In the genomic region with DNA sequence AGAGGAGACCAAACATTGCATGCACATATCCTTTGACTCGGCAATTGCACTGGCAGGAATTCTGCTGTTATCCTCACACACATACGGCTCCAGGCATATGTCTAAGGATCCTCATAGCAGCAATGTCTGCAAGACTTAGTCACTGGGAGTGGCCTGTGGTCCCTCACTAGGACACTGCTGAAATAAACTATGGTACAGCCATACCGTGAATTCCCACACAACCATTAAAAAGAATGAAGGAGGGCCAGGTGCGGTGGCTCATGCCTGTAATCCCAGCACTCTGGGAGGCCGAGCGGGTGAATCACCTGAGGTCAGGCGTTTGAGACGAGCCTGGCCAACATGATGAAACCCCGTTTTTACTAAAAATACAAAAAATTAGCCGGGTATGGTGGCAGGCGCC, we compare ENCODE assay signal across 12 cellular contexts.
DNase-seq lines count a peak whose midpoint lies in the region; FAIRE-seq and TF ChIP-seq lines count a peak whose summit lies in the region.
"Had no signal": no experiment of that assay in that cellular context is flagged by ENCODE, and none has a peak within 500 bp of the region (broad histone marks: within the 10 kb centered on the region; RNA-seq: fewer than 3 reads in every experiment).

No MANE protein-coding gene starts in this region.

- peak overlapping the region; percentile 27; the same call in 1 of the 2 replicates for H2BK12ac ChIP-seq in H1 (ENCODE audit: low read depth, low read length)

- H3K9ac ChIP-seq in H1 (replicated peaks in 1 of 4; ENCODE audit: extremely low read depth in 1 of 4, low read depth in 3 of 4, low read length in 3 of 4): no peak overlapping the region

- no peak overlapping the region for H2BK5ac ChIP-seq in H1 (ENCODE audit: low read depth, low read length)

- FAIRE-seq in H1 (lab: Jason Lieb, UNC): no peak

- H4K20me1 ChIP-seq in H1 (replicated peaks in 1 of 2; ENCODE audit: control insufficient read depth in 1 of 2, insufficient read depth in 2 of 2, low read length in 2 of 2): no peaks in the 10 kb centered on the region

- H2BK15ac ChIP-seq in H1 (ENCODE audit: low read length): no peak overlapping the region

- no peak overlapping the region for H3K4me3 Mint-ChIP-seq in Caco-2 (ENCODE audit: unreplicated experiment)
- H3K4me3 Mint-ChIP-seq in activated T-cell treated with anti-CD3 and anti-CD28 coated beads, Interleukin-2, amount 50 U/mL, for 24 hours: no peak overlapping the region

- peaks cover 6% of the 10 kb centered on the region for H3K9me3 Mint-ChIP-seq in Caco-2 (ENCODE audit: unreplicated experiment)
- H3K9me3 Mint-ChIP-seq in activated T-cell treated with anti-CD3 and anti-CD28 coated beads, Interleukin-2, amount 50 U/mL, for 24 hours: no peaks in the 10 kb centered on the region

- H3K18ac ChIP-seq in H1 (ENCODE audit: extremely low read depth, low read length): no peak overlapping the region

- H3K27ac Mint-ChIP-seq in Caco-2 (ENCODE audit: unreplicated experiment): peak overlapping the region; percentile 37
- no peak overlapping the region for H3K27ac Mint-ChIP-seq in activated T-cell treated with anti-CD3 and anti-CD28 coated beads, Interleukin-2, amount 50 U/mL, for 24 hours

- H3K27ac ChIP-seq in H1 (ENCODE audit: low read depth, low read length): no peak overlapping the region
- H3K27ac ChIP-seq: VCaP had no signal

- POLR2A ChIA-PET in Caco-2 (lab: Charles Lee): interaction anchor here (0.6 kb wide), 1 partner anchor 105 kb away, joined by 8 read pairs; the partner anchor contains the start of gene ZFP36L1
- POLR2A ChIA-PET in H1 (lab: Charles Lee; ENCODE audit: partially characterized antibody): no interaction called here

- peaks cover 23% of the 10 kb centered on the region for H3K4me1 Mint-ChIP-seq in Caco-2 (ENCODE audit: low read depth, unreplicated experiment)
- H3K4me1 Mint-ChIP-seq in activated T-cell treated with anti-CD3 and anti-CD28 coated beads, Interleukin-2, amount 50 U/mL, for 24 hours (ENCODE audit: low read depth): peaks cover 52% of the 10 kb centered on the region

- H3K23me2 ChIP-seq in H1 (ENCODE audit: low read depth, low read length): no peaks in the 10 kb centered on the region

- no peak for TF ChIP-seq POLR2A in H1 (IDR thresholded peaks at IDR 0.05; ENCODE audit: control extremely low read depth in 1 of 2, low read depth in 2 of 2, low read length in 2 of 2)

- CTCF ChIA-PET in Caco-2 (lab: Charles Lee): no interaction called here
- CTCF ChIA-PET in H1 (lab: Charles Lee; ENCODE audit: partially characterized antibody): interaction anchor here (1.6 kb wide), 1 partner anchor 440 kb away, joined by 4 read pairs; no protein-coding TSS in a partner anchor

- H3K4me3 ChIP-seq in Caco-2 (ENCODE audit: low read depth, low read length) (no peak overlapping the region), H1 (ENCODE audit: extremely low read depth in 1 of 4, insufficient read depth in 2 of 4, low read depth in 3 of 4, low read length in 4 of 4) (no peak overlapping the region)

- no TSS peak for BruUV-seq in Caco-2 (replicated peaks; lab: Mats Ljungman, UMichigan)

- H3K79me1 ChIP-seq in H1 (ENCODE audit: low read depth, low read length): no peaks in the 10 kb centered on the region

- no peak overlapping the region for H2BK120ac ChIP-seq in H1 (replicated peaks; ENCODE audit: low read depth, low read length)

- TF ChIP-seq CTCF in Caco-2 (IDR thresholded peaks at IDR 0.05; ENCODE audit: insufficient read depth in 1 of 2, low read depth in 1 of 2, low read length in 1 of 2, severe bottlenecking in 1 of 2, unreplicated experiment in 1 of 2) (no peak), H1 (IDR thresholded peaks at IDR 0.05; ENCODE audit: control extremely low read depth in 1 of 3, insufficient read depth in 1 of 3, low read depth in 1 of 3, low read length in 3 of 3) (no peak), GM13977 (IDR thresholded peaks at IDR 0.05; ENCODE audit: extremely low read depth, insufficient read depth, missing control alignments) (no peak)

- no peak overlapping the region for H3K56ac ChIP-seq in H1 (replicated peaks; ENCODE audit: insufficient read length, low read depth, low read length)

- H3K27me3 Mint-ChIP-seq in Caco-2 (ENCODE audit: insufficient read depth, unreplicated experiment): no peaks in the 10 kb centered on the region
- no peaks in the 10 kb centered on the region for H3K27me3 Mint-ChIP-seq in activated T-cell treated with anti-CD3 and anti-CD28 coated beads, Interleukin-2, amount 50 U/mL, for 24 hours

- no peak overlapping the region for H4K91ac ChIP-seq in H1 (replicated peaks; ENCODE audit: insufficient read length, low read length)

- DNase-seq in Caco-2: peak; percentile 20 to 60
- DNase-seq in NCI-H226: peak; percentile 84
- DNase-seq in H1 (ENCODE audit: low read depth in 1 of 2, low spot score in 2 of 2): no peak
- peak; percentile 84 for DNase-seq in non-pigmented ciliary epithelial cell (ENCODE audit: low read depth)
- no peak for DNase-seq in NK-92 (lab: John Stamatoyannopoulos, UW; ENCODE audit: unreplicated experiment)
- no peak for DNase-seq in GM13977 (ENCODE audit: low spot score)
- no peak for DNase-seq in activated T-cell treated with anti-CD3 and anti-CD28 coated beads, Interleukin-2, amount 50 U/mL, for 24 hours
- DNase-seq in NCI-H1092 (lab: John Stamatoyannopoulos, UW): no peak
- DNase-seq: GDM1, head of caudate nucleus, KBM-7 had no signal

- intact Hi-C loops in Caco-2 (cut with micrococcal nuclease; ENCODE audit: unreplicated experiment): no loop called here

- no peak for TF ChIP-seq EP300 in H1 (IDR thresholded peaks at IDR 0.05; ENCODE audit: borderline replicate concordance in 1 of 2, low read depth in 2 of 2, low read length in 2 of 2)

- no peak overlapping the region for H2BK20ac ChIP-seq in H1 (ENCODE audit: low read length)

- H4K8ac ChIP-seq in H1 (ENCODE audit: extremely low read depth, insufficient read depth, low read length): no peak overlapping the region; the same call in 1 of the 2 replicates

- TF ChIP-seq RAD21 in H1 (IDR thresholded peaks at IDR 0.05 in 1 of 2, conservative IDR thresholded peaks at IDR 0.05 in 1 of 2; ENCODE audit: low read depth in 2 of 2, low read length in 2 of 2): no peak

- WGBS in H1 (ENCODE audit: extremely low coverage in 1 of 2, insufficient coverage in 1 of 2, insufficient read length in 1 of 2, insufficient replicate concordance in 2 of 2, low coverage in 1 of 2, low lambda C conversion rate in 2 of 2, missing lambda C conversion rate in 1 of 2), 2 experiments: 86% methylated on average over 11 of the region's 11 CpGs; no CpG with 5 or more reads in 1 of the 2 experiments

- H2AK5ac ChIP-seq in H1 (ENCODE audit: low read depth, low read length): no peak overlapping the region

- H3K9me3 ChIP-seq in Caco-2: no peaks in the 10 kb centered on the region; the same call in 1 of the 2 replicates
- no peaks in the 10 kb centered on the region; a peak in 1 of 4 replicates for H3K9me3 ChIP-seq in H1 (ENCODE audit: insufficient read depth in 2 of 2, low read depth in 1 of 2, low read length in 1 of 2)

- no peak overlapping the region for H3K4me2 ChIP-seq in H1 (ENCODE audit: insufficient read depth in 1 of 2, low read depth in 2 of 2, low read length in 2 of 2)

- H3K27me3 ChIP-seq in Caco-2 (replicated peaks; ENCODE audit: control insufficient read depth, insufficient read depth, low read length): no peaks in the 10 kb centered on the region
- 0 out of 7 replicates have a peak, but pooled peaks cover 0 to 2% (median 0%) of the 10 kb centered on the region in 4 experiments for H3K27me3 ChIP-seq in H1 (replicated peaks in 1 of 4; ENCODE audit: control insufficient read depth in 3 of 4, extremely low read depth in 1 of 4, insufficient read depth in 3 of 4, low read length in 3 of 4)

- H4K5ac ChIP-seq in H1 (ENCODE audit: insufficient read length, low read depth, low read length): no peak overlapping the region

- H3K4ac ChIP-seq in H1 (replicated peaks; ENCODE audit: insufficient read length, low read depth, low read length): no peak overlapping the region

- no peaks in the 10 kb centered on the region for H3K36me3 Mint-ChIP-seq in Caco-2 (ENCODE audit: insufficient read depth, unreplicated experiment)
- no peaks in the 10 kb centered on the region for H3K36me3 Mint-ChIP-seq in activated T-cell treated with anti-CD3 and anti-CD28 coated beads, Interleukin-2, amount 50 U/mL, for 24 hours (ENCODE audit: low read depth)

- H3K14ac ChIP-seq in H1 (ENCODE audit: insufficient read length): no peak overlapping the region

- H2AFZ ChIP-seq in H1 (ENCODE audit: low read length): no peak overlapping the region

- H3K4me1 ChIP-seq in Caco-2: peaks cover 30% of the 10 kb centered on the region
- peaks cover 0 to 15% (median 10%) of the 10 kb centered on the region in 4 experiments; a peak in 6 of 7 replicates for H3K4me1 ChIP-seq in H1 (replicated peaks in 1 of 4; ENCODE audit: control insufficient read depth in 3 of 4, insufficient read depth in 4 of 4, low read length in 3 of 4)

- in situ Hi-C loops in GM13977 (cut with MboI; ENCODE audit: low pct_unique_long_range_greater_than_20kb, low sequenced_read_pairs, unreplicated experiment): no loop called here

- no peaks in the 10 kb centered on the region for H3K36me3 ChIP-seq in Caco-2 (ENCODE audit: control insufficient read depth, insufficient read depth, low read length)
- no peaks in the 10 kb centered on the region for H3K36me3 ChIP-seq in H1 (ENCODE audit: control insufficient read depth in 2 of 4, insufficient read depth in 4 of 4, low read length in 3 of 4)

- H3K23ac ChIP-seq in H1 (ENCODE audit: insufficient read length): no peak overlapping the region

- no peaks in the 10 kb centered on the region for H3K79me2 ChIP-seq in H1 (ENCODE audit: control insufficient read depth in 1 of 2, insufficient read depth in 2 of 2, low read length in 2 of 2)

TF ChIP-seq in H1, 55 proteins besides CTCF, POLR2A, EP300 and RAD21 (continues in another document):
- TF ChIP-seq CEBPB (IDR thresholded peaks at IDR 0.05; ENCODE audit: low read depth, low read length) (no peak), SIN3A (conservative IDR thresholded peaks at IDR 0.05 in 1 of 2, IDR thresholded peaks at IDR 0.05 in 1 of 2; ENCODE audit: low read depth in 1 of 2, low read length in 2 of 2) (no peak), KDM5A (IDR thresholded peaks at IDR 0.05; ENCODE audit: low read length) (no peak), GABPA (IDR thresholded peaks at IDR 0.05; ENCODE audit: borderline replicate concordance, insufficient read depth, low read length) (no peak)

Comparison
In these comparisons a context has a peak if more than half of its experiments do, and no peak if none do; other contexts are left out.
1. DNase-seq: peak in Caco-2 (2 of 2), NCI-H226 (single experiment) and non-pigmented ciliary epithelial cell (single experiment); none in H1 (0 of 2), NK-92 (single experiment), GM13977 (single experiment), activated T-cell treated with anti-CD3 and anti-CD28 coated beads, Interleukin-2, amount 50 U/mL, for 24 hours (single experiment) and NCI-H1092 (single experiment).